In the genomic region with DNA sequence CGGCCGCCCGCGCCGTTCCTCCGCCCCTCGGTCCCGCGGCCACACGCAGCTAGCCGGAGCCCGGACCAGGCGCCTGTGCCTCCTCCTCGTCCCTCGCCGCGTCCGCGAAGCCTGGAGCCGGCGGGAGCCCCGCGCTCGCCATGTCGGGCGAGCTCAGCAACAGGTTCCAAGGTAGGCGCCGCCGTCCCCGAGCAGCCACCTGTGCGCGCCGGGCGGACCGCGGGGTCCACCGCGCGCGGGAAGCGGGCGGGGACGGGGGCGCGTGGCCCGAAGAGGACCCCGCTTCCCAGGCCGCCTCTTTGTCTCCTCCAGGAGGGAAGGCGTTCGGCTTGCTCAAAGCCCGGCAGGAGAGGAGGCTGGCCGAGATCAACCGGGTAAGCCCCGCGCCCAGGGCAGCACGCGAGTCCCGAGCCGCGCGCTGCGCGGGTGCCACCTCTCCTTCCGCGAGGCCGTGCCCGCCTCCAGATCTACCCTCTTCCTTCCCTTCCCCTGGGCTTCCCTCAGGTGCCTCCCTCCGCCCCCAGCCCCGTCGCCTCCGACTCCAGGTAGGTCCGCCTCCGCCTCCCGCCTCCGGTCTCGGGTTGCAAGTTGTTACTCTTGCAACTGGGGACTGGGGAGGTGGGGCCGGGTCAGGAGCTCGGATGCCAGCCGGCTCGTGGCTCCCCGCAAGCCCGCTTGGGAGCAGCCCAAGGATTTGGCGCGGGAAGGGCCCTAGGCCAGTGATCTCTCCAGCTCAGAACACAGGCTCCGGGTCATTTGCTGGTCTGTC, we compare ENCODE assay signal across 1 cellular context.
TF ChIP-seq lines count a peak whose summit lies in the region.

Gene AIF1L (plus strand): TSS at position 42 of the 769 bp plus-strand sequence. CDS start 99 bp downstream, at position 141.

TF ChIP-seq in HCT116, 20 proteins besides CTCF, POLR2A, EP300 and RAD21 (continued from another document):
- TF ChIP-seq REST (IDR thresholded peaks at IDR 0.05; ENCODE audit: low read depth) (no peak), JUND (IDR thresholded peaks at IDR 0.05) (no peak), EGR1 (IDR thresholded peaks at IDR 0.05; ENCODE audit: low read depth) (peak; percentile 78), POLR2AphosphoS5 (IDR thresholded peaks at IDR 0.05; ENCODE audit: low read depth, low read length) (peak; percentile 71), SP1 (IDR thresholded peaks at IDR 0.05; ENCODE audit: low read depth) (no peak)
TF ChIP-seq in HCT116: peak in this region for 2.
